Comparison of ENCODE assay signal across 23 cellular contexts in genomic region chr13:31765441-31765840, GRCh38. TPM values are rescaled to one million over a fixed set of nuclear protein-coding genes. Genes with fewer than 3 reads are reported as not detected.
A peak's percentile ranks its signal among the peaks of the same experiment; 100 is the strongest.
DNase-seq lines count a peak whose midpoint lies in the region; ATAC-seq and TF ChIP-seq lines count a peak whose summit lies in the region.
"Had no signal": no experiment of that assay in that cellular context is flagged by ENCODE, and none has a peak within 500 bp of the region (broad histone marks: within the 10 kb centered on the region; RNA-seq: fewer than 3 reads in every experiment).

No MANE protein-coding gene starts in this region.

- H3K4me1 Mint-ChIP-seq in MCF 10A (ENCODE audit: insufficient read depth, unreplicated experiment) = peaks cover 12% of the 10 kb centered on the region
- H3K4me1 Mint-ChIP-seq: activated CD4-positive, alpha-beta T cell treated with anti-CD3 and anti-CD28 coated beads for 36 hours had no signal

- BruUV-seq in MCF 10A (replicated peaks; lab: Mats Ljungman, UMichigan) = no TSS peak

- H3K27ac ChIP-seq in breast epithelium = no peak overlapping the region
- H3K27ac ChIP-seq: 22Rv1, HL-60, KMS-11, right lobe of liver, SJCRH30, thoracic aorta had no signal

- ATAC-seq in GM21576 (IDR thresholded peaks at IDR 0.05; ENCODE audit: unreplicated experiment) = no peak
- ATAC-seq in HG03354 (IDR thresholded peaks at IDR 0.05; ENCODE audit: poor library complexity, severe bottlenecking, unreplicated experiment) = no peak
- ATAC-seq: activated CD4-positive, alpha-beta T cell treated with anti-CD3 and anti-CD28 coated beads for 36 hours; right lobe of liver had no signal

- no peaks in the 10 kb centered on the region for H3K9me3 ChIP-seq in breast epithelium
- H3K9me3 ChIP-seq: right lobe of liver, SJCRH30, thoracic aorta had no signal

- TF ChIP-seq CTCF in MCF 10A (IDR thresholded peaks at IDR 0.05; ENCODE audit: unreplicated experiment) (no peak), breast epithelium (IDR thresholded peaks at IDR 0.05) (no peak)

- TF ChIP-seq POLR2A in breast epithelium (IDR thresholded peaks at IDR 0.05) = no peak

- H3K36me3 Mint-ChIP-seq in MCF 10A (ENCODE audit: insufficient read depth, unreplicated experiment) = no peaks in the 10 kb centered on the region
- H3K36me3 Mint-ChIP-seq: activated naive CD8-positive, alpha-beta T cell had no signal

- H3K27me3 Mint-ChIP-seq in MCF 10A (ENCODE audit: insufficient read depth, unreplicated experiment) = no peaks in the 10 kb centered on the region

- H3K4me3 ChIP-seq in breast epithelium = no peak overlapping the region
- H3K4me3 ChIP-seq: right lobe of liver, SJCRH30, thoracic aorta had no signal

- H3K27ac Mint-ChIP-seq in MCF 10A (ENCODE audit: low read depth, unreplicated experiment) = no peak overlapping the region
- H3K27ac Mint-ChIP-seq: activated CD4-positive, alpha-beta T cell treated with anti-CD3 and anti-CD28 coated beads for 36 hours; activated naive CD8-positive, alpha-beta T cell had no signal

- no peaks in the 10 kb centered on the region for H3K27me3 ChIP-seq in breast epithelium
- H3K27me3 ChIP-seq: SJCRH30 had no signal

- DNase-seq in MCF 10A (ENCODE audit: unreplicated experiment) (peak; percentile 22), breast epithelium (ENCODE audit: low spot score in 2 of 2) (no peak), amniotic stem cell (lab: John Stamatoyannopoulos, UW) (peak; percentile 47), hepatic stellate cell (ENCODE audit: low spot score) (peak; percentile 31), SIG-M5 (lab: John Stamatoyannopoulos, UW) (no peak)
- no peak for DNase-seq in activated T-cell treated with anti-CD3 and anti-CD28 coated beads, Interleukin-2, amount 50 U/mL, for 48 hours
- DNase-seq: activated CD4-positive, alpha-beta T cell treated with anti-CD3 and anti-CD28 coated beads for 36 hours; cerebellar nuclear complex; midbrain; NCI-H1436; NCI-H226; right lobe of liver; SJCRH30; stimulated activated CD4-positive, alpha-beta T cell treated with anti-CD3 and anti-CD28 coated beads, Interleukin-4, amount 100 ng/mL, for 24 hours; T1000 had no signal

- intact Hi-C loops in MCF 10A (cut with micrococcal nuclease) (no loop called here), breast epithelium (cut with DNase I; ENCODE audit: low total_unique reads) (no loop called here)

- H3K4me1 ChIP-seq in breast epithelium = no peaks in the 10 kb centered on the region
- H3K4me1 ChIP-seq: right lobe of liver, SJCRH30 had no signal

- POLR2A ChIA-PET in MCF 10A (lab: Yijun Ruan, JAX) = no interaction called here

- CTCF ChIA-PET in MCF 10A (lab: Yijun Ruan, JAX) = no interaction called here

- no peaks in the 10 kb centered on the region for H3K9me3 Mint-ChIP-seq in MCF 10A (ENCODE audit: unreplicated experiment)

- H3K36me3 ChIP-seq in breast epithelium = no peaks in the 10 kb centered on the region
- H3K36me3 ChIP-seq: right lobe of liver, SJCRH30, thoracic aorta had no signal

- H3K4me3 Mint-ChIP-seq in MCF 10A (ENCODE audit: unreplicated experiment) = no peak overlapping the region
- H3K4me3 Mint-ChIP-seq: activated CD4-positive, alpha-beta T cell treated with anti-CD3 and anti-CD28 coated beads for 36 hours; activated naive CD8-positive, alpha-beta T cell had no signal

RNA-seq across cellular contexts. Expression of gene RXFP2, which starts 26.1 kb away (rescaled TPM):
- total RNA-seq in MCF 10A (2022) (not detected in 2 replicates), breast epithelium (under 1 TPM in 1 of 3 donors, not detected in 2; 0.48 TPM)
- total RNA-seq: activated CD4-positive, alpha-beta T cell treated with anti-CD3 and anti-CD28 coated beads for 36 hours; glomerular endothelial cell; right lobe of liver; SJCRH30 had no signal

Comparison
In these comparisons a context has a peak if more than half of its experiments do, and no peak if none do; other contexts are left out.
1. DNase-seq: peak in MCF 10A (single experiment), amniotic stem cell (single experiment) and hepatic stellate cell (single experiment); none in breast epithelium (0 of 2), SIG-M5 (single experiment) and activated T-cell treated with anti-CD3 and anti-CD28 coated beads, Interleukin-2, amount 50 U/mL, for 48 hours (0 of 2).